Comparison of ENCODE assay signal across 15 cellular contexts in genomic region chr2:196370386-196370785, GRCh38.
"Had no signal": no experiment of that assay in that cellular context is flagged by ENCODE, and none has a peak within 500 bp of the region (broad histone marks: within the 10 kb centered on the region; RNA-seq: fewer than 3 reads in every experiment).

No MANE protein-coding gene starts in this region.

- H3K36me3 ChIP-seq: breast epithelium, gastrocnemius medialis, neutrophil, uterus, WERI-Rb-1 had no signal

- H3K4me1 ChIP-seq: breast epithelium, gastrocnemius medialis, uterus had no signal

- H3K4me3 ChIP-seq: breast epithelium, gastrocnemius medialis, hepatocyte, lung, uterus had no signal

- H2AFZ ChIP-seq: hepatocyte had no signal

- H3K4me2 ChIP-seq: hepatocyte had no signal

- DNase-seq: activated CD4-positive, alpha-beta T cell treated with anti-CD3 and anti-CD28 coated beads for 4 hours; activated CD8-positive, alpha-beta T cell treated with anti-CD3 and anti-CD28 coated beads, Interleukin-2, amount 10 ng/mL, durations not matched to agents 7 days and 5 days; amniotic stem cell; gastrocnemius medialis; naive thymus-derived CD4-positive, alpha-beta T cell; posterior cingulate gyrus; small intestine; uterus; WERI-Rb-1 had no signal

- H3K4me3 Mint-ChIP-seq: activated CD8-positive, alpha-beta T cell treated with anti-CD3 and anti-CD28 coated beads, Interleukin-2, amount 10 ng/mL, durations not matched to agents 7 days and 5 days; naive thymus-derived CD4-positive, alpha-beta T cell had no signal

- ATAC-seq: activated CD8-positive, alpha-beta T cell treated with anti-CD3 and anti-CD28 coated beads, Interleukin-2, amount 10 ng/mL, durations not matched to agents 7 days and 5 days; activated naive CD4-positive, alpha-beta T cell treated with anti-CD3 and anti-CD28 coated beads, Interleukin-2, amount 50 U/mL, for 72 hours; gastrocnemius medialis; naive thymus-derived CD4-positive, alpha-beta T cell had no signal

- H3K27ac Mint-ChIP-seq: activated CD8-positive, alpha-beta T cell treated with anti-CD3 and anti-CD28 coated beads, Interleukin-2, amount 10 ng/mL, durations not matched to agents 7 days and 5 days; activated naive CD4-positive, alpha-beta T cell treated with anti-CD3 and anti-CD28 coated beads, Interleukin-2, amount 50 U/mL, for 72 hours; activated T-helper 2 cell treated with anti-CD3 and anti-CD28 coated beads, Interferon-gamma antibody, Interleukin-2, Interleukin-4, amounts not matched to agents 10 μg/mL and 5 μg/mL and 100 μg/mL, durations not matched to agents 14 hours and 24 hours and 36 hours; naive thymus-derived CD4-positive, alpha-beta T cell had no signal

- H3K79me2 ChIP-seq: hepatocyte had no signal

- H3K9me3 ChIP-seq: breast epithelium, gastrocnemius medialis, neutrophil, uterus had no signal

- H3K27me3 ChIP-seq: breast epithelium, gastrocnemius medialis, hepatocyte, neutrophil, uterus had no signal

- H3K27ac ChIP-seq: breast epithelium, gastrocnemius medialis, hepatocyte, neutrophil, uterus, WERI-Rb-1 had no signal
